Comparison of ENCODE assay signal across 23 cellular contexts in the genomic region with DNA sequence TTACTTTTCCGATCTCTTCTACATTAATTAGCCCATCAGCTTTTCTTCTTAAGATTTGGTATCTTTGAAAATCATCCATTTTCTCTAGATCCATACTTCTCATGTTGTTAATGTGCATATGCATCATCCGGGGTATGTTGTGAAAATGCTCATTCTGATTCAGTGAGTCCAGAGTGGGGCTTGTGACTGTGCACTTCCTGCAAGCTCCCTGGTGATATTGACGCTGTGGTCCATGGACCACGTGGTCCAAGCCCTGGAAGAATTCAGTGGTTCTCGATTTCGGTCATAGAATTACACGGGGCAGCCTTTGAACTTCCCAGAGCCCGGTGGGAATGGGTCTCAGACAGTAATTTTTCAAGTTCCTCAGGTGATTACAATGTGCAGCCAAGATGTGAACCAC.
"Had no signal": no experiment of that assay in that cellular context is flagged by ENCODE, and none has a peak within 500 bp of the region (broad histone marks: within the 10 kb centered on the region; RNA-seq: fewer than 3 reads in every experiment).

No MANE protein-coding gene starts in this region.

- H3K27ac Mint-ChIP-seq: dendritic cell treated with granulocyte-macrophage colony-stimulating factor and Interleukin-4, amounts not matched to agents 40 ng/mL and 50 ng/mL, for 4 days; nephron had no signal

- FAIRE-seq: colon, kidney, pancreas had no signal

- DNase-seq: esophagus squamous epithelium; foreskin fibroblast; glutamatergic neuron; kidney; left cardiac atrium; left ventricle myocardium inferior; mesenchymal stem cell; midbrain; occipital lobe; pancreas; psoas muscle; retina; spleen; stimulated activated CD4-positive, alpha-beta T cell treated with anti-CD3 and anti-CD28 coated beads, Interleukin-15, amount 100 ng/mL, for 24 hours; stimulated activated CD4-positive, alpha-beta T cell treated with anti-CD3 and anti-CD28 coated beads, Interleukin-1b, Interleukin-23, amount 100 ng/mL, for 48 hours; stimulated activated CD4-positive, alpha-beta T cell treated with anti-CD3 and anti-CD28 coated beads, Interleukin-4, amount 100 ng/mL, for 24 hours; stimulated activated naive CD4-positive, alpha-beta T cell treated with Interleukin-2 at 50 U/mL for 16 hours; trophoblast cell had no signal

- H3K4me3 Mint-ChIP-seq: dendritic cell treated with granulocyte-macrophage colony-stimulating factor and Interleukin-4, amounts not matched to agents 40 ng/mL and 50 ng/mL, for 4 days; nephron had no signal

- ATAC-seq: gastroesophageal sphincter, left cardiac atrium, pancreas, psoas muscle, sciatic nerve had no signal

- H3K27me3 Mint-ChIP-seq: dendritic cell treated with granulocyte-macrophage colony-stimulating factor and Interleukin-4, amounts not matched to agents 40 ng/mL and 50 ng/mL, for 4 days had no signal

- H3K9me3 Mint-ChIP-seq: dendritic cell treated with granulocyte-macrophage colony-stimulating factor and Interleukin-4, amounts not matched to agents 40 ng/mL and 50 ng/mL, for 4 days; nephron had no signal
